Comparison of ENCODE assay signal across 9 cellular contexts in genomic region chr6:139540276-139540675, GRCh38.
DNase-seq lines count a peak whose midpoint lies in the region; ATAC-seq, FAIRE-seq and TF ChIP-seq lines count a peak whose summit lies in the region.
"Had no signal": no experiment of that assay in that cellular context is flagged by ENCODE, and none has a peak within 500 bp of the region (broad histone marks: within the 10 kb centered on the region; RNA-seq: fewer than 3 reads in every experiment).

No MANE protein-coding gene starts in this region.

- H3K27me3 Mint-ChIP-seq in activated CD4-positive, alpha-beta memory T cell treated with anti-CD3 and anti-CD28 coated beads, Interleukin-2, amount 10 ng/mL, durations not matched to agents 7 days and 5 days: no peaks in the 10 kb centered on the region
- H3K27me3 Mint-ChIP-seq: memory B cell had no signal

- POLR2A ChIA-PET in activated CD4-positive, alpha-beta memory T cell treated with anti-CD3 and anti-CD28 coated beads, Interleukin-2, amount 10 ng/mL, durations not matched to agents 7 days and 5 days (lab: Charles Lee): interaction anchor here (0.7 to 2.1 kb wide), 5 partner anchors 9 to 403 kb away, joined by 3 to 35 read pairs (median 4); partner anchors contain the start of gene CITED2

- no peak for TF ChIP-seq CTCF in GM13976 (IDR thresholded peaks at IDR 0.05; ENCODE audit: borderline replicate concordance, control extremely low read depth, extremely low read depth, insufficient read depth, missing control alignments)

- TF ChIP-seq POLR2A in H54 (IDR thresholded peaks at IDR 0.05; ENCODE audit: low read depth, low read length) (no peak), GM12892 (IDR thresholded peaks at IDR 0.05; ENCODE audit: low read depth, low read length) (no peak)

- in situ Hi-C loops in GM13976 (cut with MboI; ENCODE audit: low sequenced_read_pairs, unreplicated experiment): no loop called here

- peak; percentile 59 for ATAC-seq in HG03378 (IDR thresholded peaks at IDR 0.05; ENCODE audit: unreplicated experiment)

- no peak for FAIRE-seq in H54 (lab: Jason Lieb, UNC)
- no peak for FAIRE-seq in GM12892 (lab: Jason Lieb, UNC)

- peaks cover 14% of the 10 kb centered on the region for H3K36me3 Mint-ChIP-seq in activated CD4-positive, alpha-beta memory T cell treated with anti-CD3 and anti-CD28 coated beads, Interleukin-2, amount 10 ng/mL, durations not matched to agents 7 days and 5 days (ENCODE audit: low read depth)

- peak overlapping the region; percentile 51 for H3K4me3 Mint-ChIP-seq in activated CD4-positive, alpha-beta memory T cell treated with anti-CD3 and anti-CD28 coated beads, Interleukin-2, amount 10 ng/mL, durations not matched to agents 7 days and 5 days
- H3K4me3 Mint-ChIP-seq: memory B cell had no signal

- peaks cover 8% of the 10 kb centered on the region for H3K9me3 Mint-ChIP-seq in activated CD4-positive, alpha-beta memory T cell treated with anti-CD3 and anti-CD28 coated beads, Interleukin-2, amount 10 ng/mL, durations not matched to agents 7 days and 5 days
- H3K9me3 Mint-ChIP-seq: memory B cell had no signal

- CTCF ChIA-PET in activated CD4-positive, alpha-beta memory T cell treated with anti-CD3 and anti-CD28 coated beads, Interleukin-2, amount 10 ng/mL, durations not matched to agents 7 days and 5 days (lab: Charles Lee): interaction anchor here (1.2 to 2.6 kb wide), 3 partner anchors 9 to 167 kb away, joined by 3 to 11 read pairs (median 8); partner anchors contain the start of gene CITED2

- peaks cover 82% of the 10 kb centered on the region for H3K4me1 Mint-ChIP-seq in activated CD4-positive, alpha-beta memory T cell treated with anti-CD3 and anti-CD28 coated beads, Interleukin-2, amount 10 ng/mL, durations not matched to agents 7 days and 5 days

- DNase-seq in GM13976 (ENCODE audit: low spot score) (peak; percentile 31), fibroblast of the conjunctiva (ENCODE audit: low read depth) (peak; percentile 38), occipital lobe (lab: John Stamatoyannopoulos, UW) (no peak), H54 (ENCODE audit: insufficient read length, low spot score) (no peak), GM12892 (ENCODE audit: insufficient read length) (no peak)
- DNase-seq in activated CD4-positive, alpha-beta memory T cell treated with anti-CD3 and anti-CD28 coated beads, Interleukin-2, amount 10 ng/mL, durations not matched to agents 7 days and 5 days: peak; percentile 78
- DNase-seq in stimulated activated CD8-positive, alpha-beta memory T cell treated with anti-CD3 and anti-CD28 coated beads, Interleukin-7, amount 100 ng/mL, for 48 hours (ENCODE audit: extremely low read depth in 1 of 2, low read depth in 1 of 2): peak; percentile 21 to 60

- peak overlapping the region; percentile 97 for H3K27ac Mint-ChIP-seq in activated CD4-positive, alpha-beta memory T cell treated with anti-CD3 and anti-CD28 coated beads, Interleukin-2, amount 10 ng/mL, durations not matched to agents 7 days and 5 days
- H3K27ac Mint-ChIP-seq: memory B cell had no signal

Comparison
In these comparisons a context has a peak if more than half of its experiments do, and no peak if none do; other contexts are left out.
1. DNase-seq: peak in GM13976 (single experiment), activated CD4-positive, alpha-beta memory T cell treated with anti-CD3 and anti-CD28 coated beads, Interleukin-2, amount 10 ng/mL, durations not matched to agents 7 days and 5 days (single experiment), fibroblast of the conjunctiva (single experiment) and stimulated activated CD8-positive, alpha-beta memory T cell treated with anti-CD3 and anti-CD28 coated beads, Interleukin-7, amount 100 ng/mL, for 48 hours (2 of 2); none in occipital lobe (single experiment), H54 (single experiment) and GM12892 (single experiment).